29 cellular contexts compared by ENCODE assay signal in genomic region chr9:28135571-28135970, GRCh38.
DNase-seq lines count a peak whose midpoint lies in the region; ATAC-seq, FAIRE-seq and TF ChIP-seq lines count a peak whose summit lies in the region.
"Had no signal": no experiment of that assay in that cellular context is flagged by ENCODE, and none has a peak within 500 bp of the region (broad histone marks: within the 10 kb centered on the region; RNA-seq: fewer than 3 reads in every experiment).

No MANE protein-coding gene starts in this region.

- no peak overlapping the region for H3K4me3 ChIP-seq in hepatocyte
- H3K4me3 ChIP-seq in tibial nerve, result no peak overlapping the region
- H3K4me3 ChIP-seq: ascending aorta, stomach, transverse colon had no signal

- H3K9me3 Mint-ChIP-seq in stimulated activated naive CD8-positive, alpha-beta T cell treated with anti-CD3 and anti-CD28 coated beads, Interleukin-15, amount 100 ng/mL, for 72 hours, result no peaks in the 10 kb centered on the region
- H3K9me3 Mint-ChIP-seq: activated naive CD4-positive, alpha-beta T cell treated with anti-CD3 and anti-CD28 coated beads, Interleukin-2, amount 50 U/mL, for 72 hours; activated T-helper 17 cell treated with anti-CD3 and anti-CD28 coated beads, Interleukin-2, amount 50 U/mL, for 72 hours; neural crest cell had no signal

- no peak overlapping the region for H3K27ac Mint-ChIP-seq in stimulated activated naive CD8-positive, alpha-beta T cell treated with anti-CD3 and anti-CD28 coated beads, Interleukin-15, amount 100 ng/mL, for 72 hours
- H3K27ac Mint-ChIP-seq: activated naive CD4-positive, alpha-beta T cell treated with anti-CD3 and anti-CD28 coated beads, Interleukin-2, amount 50 U/mL, for 72 hours; activated T-helper 17 cell treated with anti-CD3 and anti-CD28 coated beads, Interleukin-2, amount 50 U/mL, for 72 hours had no signal

- H3K9me3 ChIP-seq in hepatocyte (ENCODE audit: low read depth) (no peaks in the 10 kb centered on the region), tibial nerve (no peaks in the 10 kb centered on the region)
- H3K9me3 ChIP-seq: ascending aorta, stomach, transverse colon had no signal

- no peaks in the 10 kb centered on the region for H3K27me3 Mint-ChIP-seq in stimulated activated naive CD8-positive, alpha-beta T cell treated with anti-CD3 and anti-CD28 coated beads, Interleukin-15, amount 100 ng/mL, for 72 hours
- H3K27me3 Mint-ChIP-seq: activated T-helper 17 cell treated with anti-CD3 and anti-CD28 coated beads, Interleukin-2, amount 50 U/mL, for 72 hours; central memory CD8-positive, alpha-beta T cell had no signal

- ATAC-seq in GM18505 (IDR thresholded peaks at IDR 0.05; ENCODE audit: unreplicated experiment), result no peak
- ATAC-seq in stimulated activated naive CD8-positive, alpha-beta T cell treated with anti-CD3 and anti-CD28 coated beads, Interleukin-15, amount 100 ng/mL, for 72 hours, result no peak
- ATAC-seq: activated naive CD4-positive, alpha-beta T cell treated with anti-CD3 and anti-CD28 coated beads, Interleukin-2, amount 50 U/mL, for 72 hours; activated T-helper 17 cell treated with anti-CD3 and anti-CD28 coated beads, Interleukin-2, amount 50 U/mL, for 72 hours; sciatic nerve had no signal

- no peak for FAIRE-seq in HTR-8/SVneo (lab: Jason Lieb, UNC)
- FAIRE-seq: D721Med, frontal cortex, GM19239, islet of Langerhans had no signal

- peak overlapping the region; percentile 10 for H2AFZ ChIP-seq in hepatocyte

- no peaks in the 10 kb centered on the region for H3K4me1 Mint-ChIP-seq in stimulated activated naive CD8-positive, alpha-beta T cell treated with anti-CD3 and anti-CD28 coated beads, Interleukin-15, amount 100 ng/mL, for 72 hours
- H3K4me1 Mint-ChIP-seq: activated T-helper 17 cell treated with anti-CD3 and anti-CD28 coated beads, Interleukin-2, amount 50 U/mL, for 72 hours; central memory CD8-positive, alpha-beta T cell had no signal

- H3K4me3 Mint-ChIP-seq in stimulated activated naive CD8-positive, alpha-beta T cell treated with anti-CD3 and anti-CD28 coated beads, Interleukin-15, amount 100 ng/mL, for 72 hours, result no peak overlapping the region
- H3K4me3 Mint-ChIP-seq: activated T-helper 17 cell treated with anti-CD3 and anti-CD28 coated beads, Interleukin-2, amount 50 U/mL, for 72 hours; central memory CD8-positive, alpha-beta T cell; neural crest cell had no signal

- no peak for TF ChIP-seq EP300 in tibial nerve (IDR thresholded peaks at IDR 0.05)

- peak overlapping the region; percentile 61 for H3K4me2 ChIP-seq in hepatocyte

- WGBS in hepatocyte (ENCODE audit: low lambda C conversion rate, missing lambda C conversion rate), result 20% methylated on average over 2 of the region's 2 CpGs
- 24 to 33% methylated on average over 2 of the region's 2 CpGs for WGBS in tibial nerve, 2 donors

- H3K9me2 ChIP-seq in hepatocyte (replicated peaks; ENCODE audit: insufficient read depth), result no peaks in the 10 kb centered on the region

- TF ChIP-seq POLR2A in GM18505 (IDR thresholded peaks at IDR 0.05; ENCODE audit: borderline replicate concordance, extremely low read depth, insufficient read depth, insufficient read length), result no peak
- TF ChIP-seq POLR2A in tibial nerve (IDR thresholded peaks at IDR 0.05), result no peak

- H3K27me3 ChIP-seq in hepatocyte (no peaks in the 10 kb centered on the region), tibial nerve (no peaks in the 10 kb centered on the region)
- H3K27me3 ChIP-seq: ascending aorta, stomach, transverse colon had no signal

- H3K4me1 ChIP-seq in hepatocyte (ENCODE audit: insufficient read depth), result peaks cover 15% of the 10 kb centered on the region
- H3K4me1 ChIP-seq in tibial nerve, result peaks cover 0 to 3% (median 0%) of the 10 kb centered on the region in 4 donors
- H3K4me1 ChIP-seq: ascending aorta, transverse colon had no signal

- H4K20me1 ChIP-seq in hepatocyte (ENCODE audit: insufficient read depth, poor library complexity, severe bottlenecking), result no peaks in the 10 kb centered on the region

- H3K27ac ChIP-seq in hepatocyte (peak overlapping the region; percentile 2), tibial nerve (no peak overlapping the region)
- H3K27ac ChIP-seq: ascending aorta, HL-60, stomach, transverse colon had no signal

- H3K36me3 ChIP-seq in hepatocyte (replicated peaks; ENCODE audit: insufficient read depth, low read depth) (no peaks in the 10 kb centered on the region), tibial nerve (no peaks in the 10 kb centered on the region)
- H3K36me3 ChIP-seq: ascending aorta, stomach, transverse colon had no signal

- TF ChIP-seq CTCF in hepatocyte (IDR thresholded peaks at IDR 0.05; ENCODE audit: poor library complexity), result no peak
- no peak for TF ChIP-seq CTCF in tibial nerve (IDR thresholded peaks at IDR 0.05)

- peak; percentile 29 for DNase-seq in DMS153 treated with DMSO at 0.1 percent for 48 hours (lab: John Stamatoyannopoulos, UW; ENCODE audit: unreplicated experiment)
- peak; percentile 3 for DNase-seq in NCI-H1092 (lab: John Stamatoyannopoulos, UW)
- DNase-seq in NCI-H748 treated with DMSO at 0.1 percent for 48 hours (lab: John Stamatoyannopoulos, UW), result peak; percentile 73
- no peak for DNase-seq in hepatocyte (ENCODE audit: low spot score)
- no peak for DNase-seq in HTR-8/SVneo (ENCODE audit: insufficient read length, low spot score)
- DNase-seq in tibial nerve (ENCODE audit: low spot score in 2 of 2), result no peak
- no peak for DNase-seq in stimulated activated naive CD8-positive, alpha-beta T cell treated with anti-CD3 and anti-CD28 coated beads, Interleukin-15, amount 100 ng/mL, for 72 hours
- DNase-seq: activated CD4-positive, alpha-beta T cell treated with anti-CD3 and anti-CD28 coated beads, Interleukin-2, amount 50 U/mL, for 48 hours; activated CD8-positive, alpha-beta memory T cell treated with anti-CD3 and anti-CD28 coated beads, Interleukin-2, amount 50 U/mL, for 48 hours; erythroblast; hippocampal formation; NCI-H1694 treated with DMSO at 0.1 percent for 48 hours; posterior cingulate gyrus; stimulated activated CD4-positive, alpha-beta T cell treated with anti-CD3 and anti-CD28 coated beads, Interleukin-15, amount 100 ng/mL, for 24 hours; stomach; SW 1271; transverse colon had no signal

- no peaks in the 10 kb centered on the region for H3K79me2 ChIP-seq in hepatocyte

Comparison
In these comparisons a context has a peak if more than half of its experiments do, and no peak if none do; other contexts are left out.
1. DNase-seq: peak in DMS153 treated with DMSO at 0.1 percent for 48 hours (single experiment), NCI-H1092 (single experiment) and NCI-H748 treated with DMSO at 0.1 percent for 48 hours (single experiment); none in hepatocyte (single experiment), HTR-8/SVneo (single experiment), tibial nerve (0 of 2) and stimulated activated naive CD8-positive, alpha-beta T cell treated with anti-CD3 and anti-CD28 coated beads, Interleukin-15, amount 100 ng/mL, for 72 hours (0 of 2).